In the genomic region with DNA sequence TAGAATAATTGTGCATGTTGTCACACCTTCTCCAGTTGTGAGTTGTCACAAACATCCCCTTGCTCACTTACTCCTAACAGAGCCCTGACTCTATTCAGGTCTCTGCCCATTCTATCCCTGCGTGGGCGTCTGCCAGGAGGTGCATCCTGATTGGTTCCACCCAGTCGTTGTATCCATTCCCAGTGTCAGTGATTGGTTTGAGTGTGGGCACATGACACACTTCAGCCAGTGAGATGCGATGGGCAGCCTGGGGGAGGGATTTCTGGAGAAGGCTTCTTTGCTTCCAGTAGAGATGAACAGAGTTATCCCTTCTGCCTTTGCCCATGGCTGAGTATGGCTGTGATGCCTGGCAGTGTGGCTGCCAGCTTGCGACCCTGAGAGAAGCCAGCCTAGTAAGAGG, we compare ENCODE assay signal across 1 cellular context.
TF ChIP-seq lines count a peak whose summit lies in the region.

No MANE protein-coding gene starts in this region.

TF ChIP-seq in HCT116, 20 proteins besides CTCF, POLR2A, EP300 and RAD21 (continued from another document):
- TF ChIP-seq TCF7L2 (IDR thresholded peaks at IDR 0.05; ENCODE audit: borderline replicate concordance, extremely low read depth, insufficient read depth, insufficient read length) = no peak
- TF ChIP-seq YY1 (IDR thresholded peaks at IDR 0.05; ENCODE audit: extremely low read depth, insufficient replicate concordance, low read depth, low read length) = no peak
- no peak for TF ChIP-seq POLR2AphosphoS5 (IDR thresholded peaks at IDR 0.05; ENCODE audit: low read depth, low read length)
- no peak for TF ChIP-seq SRF (IDR thresholded peaks at IDR 0.05; ENCODE audit: low read depth)
- TF ChIP-seq, protein P1, sequence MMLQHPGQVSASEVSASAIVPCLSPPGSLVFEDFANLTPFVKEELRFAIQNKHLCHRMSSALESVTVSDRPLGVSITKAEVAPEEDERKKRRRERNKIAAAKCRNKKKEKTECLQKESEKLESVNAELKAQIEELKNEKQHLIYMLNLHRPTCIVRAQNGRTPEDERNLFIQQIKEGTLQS (IDR thresholded peaks at IDR 0.05) = no peak
- TF ChIP-seq SP1 (IDR thresholded peaks at IDR 0.05; ENCODE audit: low read depth) = no peak
- no peak for TF ChIP-seq ZNF274 (IDR thresholded peaks at IDR 0.05; ENCODE audit: low read depth, low read length)
- no peak for TF ChIP-seq EZH2phosphoT487 (IDR thresholded peaks at IDR 0.05; ENCODE audit: borderline replicate concordance)
